21 cellular contexts compared by ENCODE assay signal in genomic region chr3:36695769-36696137, GRCh38.
DNase-seq lines count a peak whose midpoint lies in the region; ATAC-seq and TF ChIP-seq lines count a peak whose summit lies in the region.
"Had no signal": no experiment of that assay in that cellular context is flagged by ENCODE, and none has a peak within 500 bp of the region (broad histone marks: within the 10 kb centered on the region; RNA-seq: fewer than 3 reads in every experiment).

No MANE protein-coding gene starts in this region.

- H3K36me3 ChIP-seq in BJ (ENCODE audit: control insufficient read depth, insufficient read depth, low read length), result no peaks in the 10 kb centered on the region
- no peaks in the 10 kb centered on the region for H3K36me3 ChIP-seq in lower lobe of right lung
- no peaks in the 10 kb centered on the region for H3K36me3 ChIP-seq in heart right ventricle
- H3K36me3 ChIP-seq in CD8-positive, alpha-beta memory T cell (ENCODE audit: insufficient read depth, low read length), result no peaks in the 10 kb centered on the region
- no peaks in the 10 kb centered on the region for H3K36me3 ChIP-seq in BE2C
- H3K36me3 ChIP-seq: sigmoid colon had no signal

- WGBS in heart right ventricle, 2 donors, result 82 to 87% methylated on average over 2 of the region's 2 CpGs

- POLR2A ChIA-PET in BJ (lab: Charles Lee), result interaction anchor here (0.9 kb wide), 1 partner anchor 17 kb away, joined by 3 read pairs; no protein-coding TSS in a partner anchor
- POLR2A ChIA-PET in CD8-positive, alpha-beta memory T cell (lab: Charles Lee), result no interaction called here

- H3K27ac ChIP-seq in lower lobe of right lung (no peak overlapping the region), heart right ventricle (no peak overlapping the region)
- H3K27ac ChIP-seq in CD8-positive, alpha-beta memory T cell (ENCODE audit: low read depth, low read length), result no peak overlapping the region
- H3K27ac ChIP-seq: sigmoid colon, VCaP had no signal

- no peak overlapping the region for H3K27ac Mint-ChIP-seq in CD8-positive, alpha-beta memory T cell
- H3K27ac Mint-ChIP-seq: activated CD4-positive, alpha-beta memory T cell treated with anti-CD3 and anti-CD28 coated beads, Interleukin-2, amount 10 ng/mL, durations not matched to agents 7 days and 5 days; activated naive CD8-positive, alpha-beta T cell treated with anti-CD3 and anti-CD28 coated beads, Interleukin-2, amount 10 ng/mL, durations not matched to agents 7 days and 5 days; activated T-cell treated with anti-CD3 and anti-CD28 coated beads, Interleukin-2, amount 50 U/mL, for 72 hours had no signal

- DNase-seq in BJ (ENCODE audit: low read depth) (peak; percentile 61), NCI-H226 (peak; percentile 75), epithelial cell of esophagus (ENCODE audit: low read depth) (peak; percentile 85), lower lobe of right lung (no peak), heart right ventricle (no peak), COR-L47 (lab: John Stamatoyannopoulos, UW) (no peak), BE2C (no peak)
- DNase-seq in CD8-positive, alpha-beta memory T cell, result no peak
- DNase-seq: activated CD4-positive, alpha-beta memory T cell treated with anti-CD3 and anti-CD28 coated beads, Interleukin-2, amount 10 ng/mL, durations not matched to agents 7 days and 5 days; activated naive CD8-positive, alpha-beta T cell treated with anti-CD3 and anti-CD28 coated beads, Interleukin-2, amount 10 ng/mL, durations not matched to agents 7 days and 5 days; activated T-cell treated with anti-CD3 and anti-CD28 coated beads, Interleukin-2, amount 50 U/mL, for 72 hours; AML-193; Calu3; caudate nucleus; effector CD8-positive, alpha-beta T cell; GF-D8; KBM-7; NCI-H1092; NCI-H69; sigmoid colon had no signal

- no peaks in the 10 kb centered on the region for H3K9me3 ChIP-seq in lower lobe of right lung
- peaks cover 0 to 8% (median 0%) of the 10 kb centered on the region in 11 donors for H3K9me3 ChIP-seq in heart right ventricle
- H3K9me3 ChIP-seq in CD8-positive, alpha-beta memory T cell (ENCODE audit: low read length), result no peaks in the 10 kb centered on the region
- H3K9me3 ChIP-seq in BE2C, result no peaks in the 10 kb centered on the region

- no peak overlapping the region for H3K4me3 Mint-ChIP-seq in CD8-positive, alpha-beta memory T cell
- H3K4me3 Mint-ChIP-seq: activated CD4-positive, alpha-beta memory T cell treated with anti-CD3 and anti-CD28 coated beads, Interleukin-2, amount 10 ng/mL, durations not matched to agents 7 days and 5 days; activated naive CD8-positive, alpha-beta T cell treated with anti-CD3 and anti-CD28 coated beads, Interleukin-2, amount 10 ng/mL, durations not matched to agents 7 days and 5 days; activated T-cell treated with anti-CD3 and anti-CD28 coated beads, Interleukin-2, amount 50 U/mL, for 72 hours had no signal

- H3K27me3 ChIP-seq in BJ (ENCODE audit: control insufficient read depth, insufficient read depth, low read length) (no peaks in the 10 kb centered on the region), lower lobe of right lung (ENCODE audit: low read depth) (no peaks in the 10 kb centered on the region), heart right ventricle (no peaks in the 10 kb centered on the region), BE2C (no peaks in the 10 kb centered on the region)
- no peaks in the 10 kb centered on the region for H3K27me3 ChIP-seq in CD8-positive, alpha-beta memory T cell (ENCODE audit: insufficient read depth, low read length, poor library complexity, severe bottlenecking)
- H3K27me3 ChIP-seq: sigmoid colon had no signal

- intact Hi-C loops in lower lobe of right lung (cut with DNase I), result no loop called here
- intact Hi-C loops in heart right ventricle (cut with DNase I), result no loop called here

- CTCF ChIA-PET in BJ (lab: Yijun Ruan, JAX), result interaction anchor here (0.7 to 1.8 kb wide), 3 partner anchors 18 to 730 kb away, joined by 3 to 5 read pairs (median 3); no protein-coding TSS in a partner anchor
- CTCF ChIA-PET in CD8-positive, alpha-beta memory T cell (lab: Charles Lee), result interaction anchor here (1.1 kb wide), 1 partner anchor 8 kb away, joined by 3 read pairs; no protein-coding TSS in a partner anchor

- H3K4me1 ChIP-seq in lower lobe of right lung, result no peaks in the 10 kb centered on the region
- H3K4me1 ChIP-seq in heart right ventricle, result no peaks in the 10 kb centered on the region
- H3K4me1 ChIP-seq in CD8-positive, alpha-beta memory T cell (ENCODE audit: insufficient read depth, low read length), result no peaks in the 10 kb centered on the region
- peaks cover 9% of the 10 kb centered on the region for H3K4me1 ChIP-seq in BE2C

- H3K4me1 Mint-ChIP-seq in CD8-positive, alpha-beta memory T cell, result no peaks in the 10 kb centered on the region
- H3K4me1 Mint-ChIP-seq: activated CD4-positive, alpha-beta memory T cell treated with anti-CD3 and anti-CD28 coated beads, Interleukin-2, amount 10 ng/mL, durations not matched to agents 7 days and 5 days; activated naive CD8-positive, alpha-beta T cell treated with anti-CD3 and anti-CD28 coated beads, Interleukin-2, amount 10 ng/mL, durations not matched to agents 7 days and 5 days had no signal

- TF ChIP-seq CTCF in BJ (IDR thresholded peaks at IDR 0.05; ENCODE audit: insufficient read depth, low read depth, low read length) (no peak), epithelial cell of esophagus (IDR thresholded peaks at IDR 0.05; ENCODE audit: insufficient read depth, low read depth, low read length, missing control alignments) (no peak), lower lobe of right lung (IDR thresholded peaks at IDR 0.05) (no peak), heart right ventricle (IDR thresholded peaks at IDR 0.05) (no peak), BE2C (IDR thresholded peaks at IDR 0.05; ENCODE audit: low read depth, low read length) (no peak)

- H3K36me3 Mint-ChIP-seq in CD8-positive, alpha-beta memory T cell, result no peaks in the 10 kb centered on the region
- H3K36me3 Mint-ChIP-seq: activated naive CD8-positive, alpha-beta T cell treated with anti-CD3 and anti-CD28 coated beads, Interleukin-2, amount 10 ng/mL, durations not matched to agents 7 days and 5 days had no signal

- no peaks in the 10 kb centered on the region for H3K9me3 Mint-ChIP-seq in CD8-positive, alpha-beta memory T cell
- H3K9me3 Mint-ChIP-seq: activated CD4-positive, alpha-beta memory T cell treated with anti-CD3 and anti-CD28 coated beads, Interleukin-2, amount 10 ng/mL, durations not matched to agents 7 days and 5 days; activated naive CD8-positive, alpha-beta T cell treated with anti-CD3 and anti-CD28 coated beads, Interleukin-2, amount 10 ng/mL, durations not matched to agents 7 days and 5 days; activated T-cell treated with anti-CD3 and anti-CD28 coated beads, Interleukin-2, amount 50 U/mL, for 72 hours had no signal

- peak; percentile 37 to 48 for ATAC-seq in lower lobe of right lung
- ATAC-seq in heart right ventricle, result no peak
- ATAC-seq: activated T-cell treated with anti-CD3 and anti-CD28 coated beads, Interleukin-2, amount 50 U/mL, for 72 hours had no signal

- H3K4me3 ChIP-seq in BJ (ENCODE audit: low read depth, low read length), result no peak overlapping the region
- no peak overlapping the region for H3K4me3 ChIP-seq in epithelial cell of esophagus (ENCODE audit: low read length)
- H3K4me3 ChIP-seq in lower lobe of right lung, result no peak overlapping the region
- H3K4me3 ChIP-seq in heart right ventricle, result no peak overlapping the region
- H3K4me3 ChIP-seq in CD8-positive, alpha-beta memory T cell (ENCODE audit: low read length), result no peak overlapping the region
- no peak overlapping the region for H3K4me3 ChIP-seq in BE2C (ENCODE audit: low read depth, low read length)
- H3K4me3 ChIP-seq: sigmoid colon had no signal

- peaks cover 5 to 12% of the 10 kb centered on the region in 2 donors for H3K27me3 Mint-ChIP-seq in CD8-positive, alpha-beta memory T cell

Comparison
In these comparisons a context has a peak if more than half of its experiments do, and no peak if none do; other contexts are left out.
1. DNase-seq: peak in BJ (single experiment), NCI-H226 (single experiment) and epithelial cell of esophagus (single experiment); none in lower lobe of right lung (single experiment), heart right ventricle (0 of 2), COR-L47 (single experiment), CD8-positive, alpha-beta memory T cell (0 of 5) and BE2C (single experiment).
2. ATAC-seq: peak in lower lobe of right lung (2 of 2); none in heart right ventricle (0 of 8).